9 cellular contexts compared by ENCODE assay signal in genomic region chr4:24686866-24687672, GRCh38.
DNase-seq lines count a peak whose midpoint lies in the region; ATAC-seq and TF ChIP-seq lines count a peak whose summit lies in the region.
"Had no signal": no experiment of that assay in that cellular context is flagged by ENCODE, and none has a peak within 500 bp of the region (broad histone marks: within the 10 kb centered on the region; RNA-seq: fewer than 3 reads in every experiment).

No MANE protein-coding gene starts in this region.

- no peaks in the 10 kb centered on the region for H3K36me3 ChIP-seq in HCT116 (ENCODE audit: control insufficient read depth in 1 of 2, insufficient read depth in 2 of 2, low read length in 2 of 2)

- ATAC-seq in HCT116 (peak; percentile 95), left lobe of liver (peak; percentile 80), GM19455 (IDR thresholded peaks at IDR 0.05; ENCODE audit: unreplicated experiment) (no peak)

- TF ChIP-seq RAD21 in HCT116 (IDR thresholded peaks at IDR 0.05; ENCODE audit: low read depth): peak; percentile 82

- H3K36me3 Mint-ChIP-seq in activated CD4-positive, alpha-beta memory T cell treated with anti-CD3 and anti-CD28 coated beads, Interleukin-2, amount 10 ng/mL, durations not matched to agents 7 days and 5 days (ENCODE audit: low read depth): no peaks in the 10 kb centered on the region

- no peak for TF ChIP-seq POLR2A in HCT116 (IDR thresholded peaks at IDR 0.05; ENCODE audit: borderline replicate concordance, extremely low read depth, insufficient read depth, insufficient read length)

- no peaks in the 10 kb centered on the region for H3K4me1 Mint-ChIP-seq in activated CD4-positive, alpha-beta memory T cell treated with anti-CD3 and anti-CD28 coated beads, Interleukin-2, amount 10 ng/mL, durations not matched to agents 7 days and 5 days

- CTCF ChIA-PET in HCT116 (lab: Charles Lee): interaction anchor here (0.6 to 1.7 kb wide), 6 partner anchors 13 to 198 kb away, joined by 3 to 8 read pairs (median 3); no protein-coding TSS in a partner anchor
- CTCF ChIA-PET in activated CD4-positive, alpha-beta memory T cell treated with anti-CD3 and anti-CD28 coated beads, Interleukin-2, amount 10 ng/mL, durations not matched to agents 7 days and 5 days (lab: Charles Lee): interaction anchor here (0.6 to 1.5 kb wide), 4 partner anchors 112 to 198 kb away, joined by 3 to 4 read pairs (median 3); no protein-coding TSS in a partner anchor

- H3K27me3 Mint-ChIP-seq in activated CD4-positive, alpha-beta memory T cell treated with anti-CD3 and anti-CD28 coated beads, Interleukin-2, amount 10 ng/mL, durations not matched to agents 7 days and 5 days: peaks cover 11% of the 10 kb centered on the region

- RAD21 ChIA-PET in HCT116 (lab: Charles Lee; ENCODE audit: low non-redundant PET in 1 of 2, low total read pairs in 2 of 2, uncharacterized antibody in 2 of 2, unreplicated experiment in 2 of 2): interaction anchor here in 1 of 2 experiments (1.0 kb wide), 1 partner anchor 102 kb away, joined by 3 read pairs; the partner anchor contains the start of gene DHX15

- no peaks in the 10 kb centered on the region for H4K20me1 ChIP-seq in HCT116 (ENCODE audit: insufficient read depth)

- no peaks in the 10 kb centered on the region for H3K9me2 ChIP-seq in HCT116 (ENCODE audit: insufficient read depth)

- H3K9me3 Mint-ChIP-seq in activated CD4-positive, alpha-beta memory T cell treated with anti-CD3 and anti-CD28 coated beads, Interleukin-2, amount 10 ng/mL, durations not matched to agents 7 days and 5 days: no peaks in the 10 kb centered on the region

- intact Hi-C loops in HCT116 (cut with micrococcal nuclease): loop anchor here (1.0 to 2.0 kb wide), 3 partner anchors 102 to 214 kb away; partner anchors contain the start of gene DHX15

- BruUV-seq in HCT116 (replicated peaks; lab: Mats Ljungman, UMichigan): no TSS peak

- no peak overlapping the region for H3K9ac ChIP-seq in HCT116 (ENCODE audit: low read length)

- H3K27me3 ChIP-seq in HCT116 (ENCODE audit: insufficient read depth, low read length): peaks cover 9% of the 10 kb centered on the region; the same call in 1 of the 2 replicates

- no peak overlapping the region for H3K4me3 Mint-ChIP-seq in activated CD4-positive, alpha-beta memory T cell treated with anti-CD3 and anti-CD28 coated beads, Interleukin-2, amount 10 ng/mL, durations not matched to agents 7 days and 5 days

- H3K9me3 ChIP-seq in HCT116 (ENCODE audit: control insufficient read depth in 1 of 2, insufficient read depth in 1 of 2, low read depth in 1 of 2, low read length in 2 of 2): no peaks in the 10 kb centered on the region

- peak overlapping the region; percentile 87 for H2AFZ ChIP-seq in HCT116 (ENCODE audit: low read depth, low read length, poor library complexity, severe bottlenecking)

- peak overlapping the region in 1 of 2 experiments; percentile 12; a peak in 1 of 4 replicates for H3K4me3 ChIP-seq in HCT116 (replicated peaks in 1 of 2; ENCODE audit: low read depth in 1 of 2, low read length in 2 of 2)
- H3K4me3 ChIP-seq: skin epidermis had no signal

- H3K4me2 ChIP-seq in HCT116 (ENCODE audit: low read length): peak overlapping the region; percentile 49

- H3K27ac ChIP-seq in C4-2B (no peak overlapping the region), HCT116 (ENCODE audit: low read depth, low read length) (no peak overlapping the region)
- H3K27ac ChIP-seq: skin epidermis had no signal

- peak; percentile 36 for DNase-seq in HCT116 (ENCODE audit: low read depth, low spot score)
- DNase-seq in activated CD4-positive, alpha-beta memory T cell treated with anti-CD3 and anti-CD28 coated beads, Interleukin-2, amount 10 ng/mL, durations not matched to agents 7 days and 5 days: peak; percentile 28
- DNase-seq in left lobe of liver (ENCODE audit: low spot score): no peak
- no peak for DNase-seq in effector CD8-positive, alpha-beta T cell (lab: John Stamatoyannopoulos, UW)
- DNase-seq in DMS153 treated with DMSO at 0.1 percent for 48 hours (lab: John Stamatoyannopoulos, UW; ENCODE audit: unreplicated experiment): no peak
- DNase-seq in dedifferentiated amniotic fluid mesenchymal stem cell (ENCODE audit: extremely low spot score): no peak

- H3K4me1 ChIP-seq in HCT116 (ENCODE audit: control insufficient read depth in 1 of 2, insufficient read depth in 2 of 2, low read length in 2 of 2): peaks cover 0 to 5% of the 10 kb centered on the region in 2 experiments; a peak in 1 of 4 replicates

- TF ChIP-seq CTCF in C4-2B (conservative IDR thresholded peaks at IDR 0.05): peak; percentile 83
- peak; percentile 83 to 90 (median 83); a peak in 5 of 6 replicates for TF ChIP-seq CTCF in HCT116 (IDR thresholded peaks at IDR 0.05 in 2 of 3, conservative IDR thresholded peaks at IDR 0.05 in 1 of 3; ENCODE audit: borderline replicate concordance in 1 of 3, insufficient read depth in 1 of 3, low read depth in 2 of 3, low read length in 2 of 3)

- POLR2A ChIA-PET in HCT116 (lab: Charles Lee): no interaction called here
- POLR2A ChIA-PET in activated CD4-positive, alpha-beta memory T cell treated with anti-CD3 and anti-CD28 coated beads, Interleukin-2, amount 10 ng/mL, durations not matched to agents 7 days and 5 days (lab: Charles Lee): interaction anchor here (0.7 kb wide), 1 partner anchor 1495 kb away, joined by 4 read pairs; no protein-coding TSS in a partner anchor

- no peaks in the 10 kb centered on the region for H3K79me2 ChIP-seq in HCT116 (ENCODE audit: insufficient read depth, low read length)

- no peak overlapping the region for H3K27ac Mint-ChIP-seq in activated CD4-positive, alpha-beta memory T cell treated with anti-CD3 and anti-CD28 coated beads, Interleukin-2, amount 10 ng/mL, durations not matched to agents 7 days and 5 days

TF ChIP-seq in HCT116, 20 proteins besides CTCF, POLR2A, EP300 and RAD21:
- no peak for TF ChIP-seq SIN3A (IDR thresholded peaks at IDR 0.05; ENCODE audit: low read depth)
- TF ChIP-seq POLR2AphosphoS5 (IDR thresholded peaks at IDR 0.05; ENCODE audit: low read depth, low read length): no peak
- no peak for TF ChIP-seq SRF (IDR thresholded peaks at IDR 0.05; ENCODE audit: low read depth)
- TF ChIP-seq TCF7L2 (IDR thresholded peaks at IDR 0.05; ENCODE audit: borderline replicate concordance, extremely low read depth, insufficient read depth, insufficient read length): no peak
- TF ChIP-seq FOSL1 (IDR thresholded peaks at IDR 0.05; ENCODE audit: low read depth): no peak
- no peak for TF ChIP-seq EGR1 (IDR thresholded peaks at IDR 0.05; ENCODE audit: low read depth)

Comparison
In these comparisons a context has a peak if more than half of its experiments do, and no peak if none do; other contexts are left out.
1. DNase-seq: peak in HCT116 (single experiment) and activated CD4-positive, alpha-beta memory T cell treated with anti-CD3 and anti-CD28 coated beads, Interleukin-2, amount 10 ng/mL, durations not matched to agents 7 days and 5 days (single experiment); none in left lobe of liver (single experiment), effector CD8-positive, alpha-beta T cell (single experiment), DMS153 treated with DMSO at 0.1 percent for 48 hours (single experiment) and dedifferentiated amniotic fluid mesenchymal stem cell (single experiment).